18 cellular contexts compared by ENCODE assay signal in genomic region chr5:172942556-172942955, GRCh38. TPM values are rescaled to one million over a fixed set of nuclear protein-coding genes. Genes with fewer than 3 reads are reported as not detected.
A peak's percentile ranks its signal among the peaks of the same experiment; 100 is the strongest.
DNase-seq lines count a peak whose midpoint lies in the region; ATAC-seq, FAIRE-seq and TF ChIP-seq lines count a peak whose summit lies in the region.
"Had no signal": no experiment of that assay in that cellular context is flagged by ENCODE, and none has a peak within 500 bp of the region (broad histone marks: within the 10 kb centered on the region; RNA-seq: fewer than 3 reads in every experiment).

No MANE protein-coding gene starts in this region.

- no peak for FAIRE-seq in A549 (lab: Jason Lieb, UNC)

- H2AFZ ChIP-seq in neural progenitor cell (replicated peaks) = no peak overlapping the region
- H2AFZ ChIP-seq: parathyroid adenoma had no signal

- TF ChIP-seq POLR2A in A549 (IDR thresholded peaks at IDR 0.05; ENCODE audit: low read length) = no peak

- no peak for ATAC-seq in A549
- ATAC-seq: CD8-positive, alpha-beta T cell; lower lobe of right lung had no signal

- H3K4me3 ChIP-seq in A549 (no peak overlapping the region), HUES48 (ENCODE audit: low read depth, low read length) (no peak overlapping the region), endodermal cell (ENCODE audit: low read length) (no peak overlapping the region), neural progenitor cell (no peak overlapping the region)
- H3K4me3 ChIP-seq: lower lobe of right lung had no signal

- H3K27ac Mint-ChIP-seq in endodermal cell = peak overlapping the region; percentile 74
- H3K27ac Mint-ChIP-seq in neural progenitor cell = peak overlapping the region; percentile 62
- H3K27ac Mint-ChIP-seq: CD8-positive, alpha-beta T cell had no signal

- POLR2A ChIA-PET in A549 (lab: Yijun Ruan, JAX) = no interaction called here

- no peak overlapping the region for H3K4me2 ChIP-seq in A549
- no peak overlapping the region for H3K4me2 ChIP-seq in neural progenitor cell

- CTCF ChIA-PET in A549 (lab: Yijun Ruan, JAX) = interaction anchor here (1.2 to 25.8 kb wide), 5 partner anchors 11 to 233 kb away, joined by 3 to 480 read pairs (median 10); no protein-coding TSS in a partner anchor

- H3K36me3 Mint-ChIP-seq in endodermal cell (ENCODE audit: low read depth) (peaks cover 46% of the 10 kb centered on the region), neural progenitor cell (peaks cover 17% of the 10 kb centered on the region)

- no peaks in the 10 kb centered on the region for H4K20me1 ChIP-seq in neural progenitor cell (ENCODE audit: low read depth)

- H3K27me3 Mint-ChIP-seq in endodermal cell (ENCODE audit: insufficient read depth) (no peaks in the 10 kb centered on the region), neural progenitor cell (ENCODE audit: insufficient read depth, low read depth) (no peaks in the 10 kb centered on the region)
- H3K27me3 Mint-ChIP-seq: naive B cell had no signal

- WGBS in A549 (ENCODE audit: missing lambda C conversion rate) = 87% methylated on average over 11 of the region's 11 CpGs
- 86 to 90% methylated on average over 9 to 11 of the region's 11 CpGs for WGBS in endodermal cell (ENCODE audit: insufficient coverage in 1 of 2, insufficient read length in 1 of 2), 2 experiments

- no peak for TF ChIP-seq RAD21 in A549 (conservative IDR thresholded peaks at IDR 0.05 in 1 of 2, IDR thresholded peaks at IDR 0.05 in 1 of 2)

- peaks cover 1% of the 10 kb centered on the region for H3K9me3 Mint-ChIP-seq in endodermal cell
- no peaks in the 10 kb centered on the region for H3K9me3 Mint-ChIP-seq in neural progenitor cell
- H3K9me3 Mint-ChIP-seq: CD8-positive, alpha-beta T cell; naive B cell had no signal

- TF ChIP-seq CTCF in A549 (IDR thresholded peaks at IDR 0.05) (no peak), endodermal cell (conservative IDR thresholded peaks at IDR 0.05) (no peak), neural progenitor cell (IDR thresholded peaks at IDR 0.05) (no peak)

- H3K9me3 ChIP-seq in A549 = no peaks in the 10 kb centered on the region
- no peaks in the 10 kb centered on the region for H3K9me3 ChIP-seq in HUES48 (ENCODE audit: control insufficient read depth, insufficient read depth, low read length)
- no peaks in the 10 kb centered on the region for H3K9me3 ChIP-seq in endodermal cell (ENCODE audit: control insufficient read depth, low read length)
- H3K9me3 ChIP-seq in neural progenitor cell (ENCODE audit: low read depth) = no peaks in the 10 kb centered on the region
- H3K9me3 ChIP-seq: lower lobe of right lung had no signal

- H3K79me2 ChIP-seq in neural progenitor cell (ENCODE audit: low read depth) = no peaks in the 10 kb centered on the region
- H3K79me2 ChIP-seq: parathyroid adenoma had no signal

- H3K9ac ChIP-seq in HUES48 (ENCODE audit: low read depth, low read length) (no peak overlapping the region), endodermal cell (ENCODE audit: extremely low read depth, low read length, poor library complexity, severe bottlenecking) (no peak overlapping the region), neural progenitor cell (no peak overlapping the region)
- H3K9ac ChIP-seq: parathyroid adenoma had no signal

- H3K27ac ChIP-seq in A549 = peak overlapping the region; percentile 16 to 70; a peak in 4 of 6 replicates
- H3K27ac ChIP-seq in HUES48 (ENCODE audit: low read depth, low read length) = peak overlapping the region; percentile 55
- H3K27ac ChIP-seq in endodermal cell (ENCODE audit: low read depth, low read length) = no peak overlapping the region
- no peak overlapping the region for H3K27ac ChIP-seq in neural progenitor cell
- H3K27ac ChIP-seq: lower lobe of right lung, parathyroid adenoma had no signal

- H3K36me3 ChIP-seq in HUES48 (ENCODE audit: control insufficient read depth, insufficient read depth, low read length) (peaks cover 25% of the 10 kb centered on the region), endodermal cell (ENCODE audit: control insufficient read depth, insufficient read depth, low read length) (peaks cover 23% of the 10 kb centered on the region), neural progenitor cell (no peaks in the 10 kb centered on the region)

- H3F3A ChIP-seq in neural progenitor cell (ENCODE audit: low read depth) = no peaks in the 10 kb centered on the region

- peaks cover 19% of the 10 kb centered on the region for H3K4me1 ChIP-seq in A549
- H3K4me1 ChIP-seq in HUES48 (ENCODE audit: control insufficient read depth, insufficient read depth, low read length) = peaks cover 18% of the 10 kb centered on the region
- peaks cover 12% of the 10 kb centered on the region for H3K4me1 ChIP-seq in endodermal cell (ENCODE audit: control insufficient read depth, insufficient read depth, low read length)
- no peaks in the 10 kb centered on the region for H3K4me1 ChIP-seq in neural progenitor cell
- H3K4me1 ChIP-seq: parathyroid adenoma had no signal

- DNase-seq in A549 (ENCODE audit: low read depth in 1 of 2, low spot score in 1 of 2) (no peak), endodermal cell (no peak), neural progenitor cell (ENCODE audit: low spot score) (no peak), iPS-NIHi11 (ENCODE audit: low spot score) (no peak)
- DNase-seq in stimulated activated CD4-positive, alpha-beta T cell treated with anti-CD3 and anti-CD28 coated beads, Interleukin-12 subunit alpha, Interleukin-12 subunit beta, amount 100 ng/mL, for 4 hours = no peak
- DNase-seq in activated CD4-positive, alpha-beta T cell treated with anti-CD3 and anti-CD28 coated beads for 4 hours = no peak
- DNase-seq in activated CD8-positive, alpha-beta memory T cell treated with anti-CD3 and anti-CD28 coated beads, Interleukin-2, amount 50 U/mL, for 48 hours = no peak
- DNase-seq: activated CD4-positive, alpha-beta T cell treated with anti-CD3 and anti-CD28 coated beads, Interleukin-2, amount 50 U/mL, for 4 hours; activated gamma-delta T cell treated with Interleukin-2 at 50 U/mL for 16 hours; CD8-positive, alpha-beta T cell; DMS79; effector CD8-positive, alpha-beta T cell; lower lobe of right lung; naive B cell; NCI-H524 treated with DMSO at 0.1 percent for 48 hours; stimulated activated CD4-positive, alpha-beta T cell treated with anti-CD3 and anti-CD28 coated beads, Interleukin-4, amount 100 ng/mL, for 1 hour had no signal

- H3K4me3 Mint-ChIP-seq in endodermal cell (peak overlapping the region; percentile 25), neural progenitor cell (peak overlapping the region; percentile 31)
- H3K4me3 Mint-ChIP-seq: CD8-positive, alpha-beta T cell had no signal

- TF ChIP-seq EP300 in A549 (IDR thresholded peaks at IDR 0.05) = no peak

- H3K27me3 ChIP-seq in HUES48 (ENCODE audit: control insufficient read depth, insufficient read depth, low read length) = no peaks in the 10 kb centered on the region
- no peaks in the 10 kb centered on the region for H3K27me3 ChIP-seq in endodermal cell (ENCODE audit: control insufficient read depth, insufficient read depth, low read length, poor library complexity, severe bottlenecking)
- no peaks in the 10 kb centered on the region for H3K27me3 ChIP-seq in neural progenitor cell

- H3K4me1 Mint-ChIP-seq in endodermal cell (peaks cover 46% of the 10 kb centered on the region), neural progenitor cell (peaks cover 17% of the 10 kb centered on the region)

TF ChIP-seq in A549, 52 proteins besides CTCF, POLR2A, EP300 and RAD21 (continues in another document):
- no peak for TF ChIP-seq TFCP2L1 (CRISPR knock-in tag; IDR thresholded peaks at IDR 0.05)
- TF ChIP-seq MAFK (IDR thresholded peaks at IDR 0.05; ENCODE audit: partially characterized antibody) = no peak
- TF ChIP-seq RARB (CRISPR knock-in tag; IDR thresholded peaks at IDR 0.05) = no peak
- no peak for TF ChIP-seq MAX (IDR thresholded peaks at IDR 0.05)
- no peak for TF ChIP-seq TP53 (CRISPR knock-in tag; IDR thresholded peaks at IDR 0.05)
- no peak for TF ChIP-seq HDAC2 (IDR thresholded peaks at IDR 0.05)
- no peak for TF ChIP-seq POLR2AphosphoS2 (conservative IDR thresholded peaks at IDR 0.05; ENCODE audit: low read length)
- TF ChIP-seq JUNB (IDR thresholded peaks at IDR 0.05) = no peak
- no peak for TF ChIP-seq MYC (IDR thresholded peaks at IDR 0.05; ENCODE audit: borderline replicate concordance, low read length)

RNA-seq across cellular contexts. Expression of gene RPL26L1, which starts 16.7 kb away (rescaled TPM):
- polyA plus RNA-seq in A549 (2011; rRNA removed) (109 and 157 TPM in 2 replicates), A549 (2017; fragmentation: RNase III; extraction: RNeasy Plus Mini Kit Qiagen cat#74134 plus additional on column Dnase treatment) (146 to 160 TPM (median 150 TPM) in 3 replicates)
- 170 and 222 TPM in 2 replicates for polyA plus RNA-seq in A549 (2012; cell fraction: cytosol; rRNA removed)
- polyA plus RNA-seq in A549 (2012; cell fraction: nucleus; rRNA removed) = 83.2 and 128 TPM in 2 replicates
- polyA minus RNA-seq in A549 (2011; rRNA and poly(A)+ RNA removed) = 62.0 and 65.1 TPM in 2 replicates
- total RNA-seq in endodermal cell (10 to 100 TPM; 56.7 to 60.0 TPM), neural progenitor cell (ENCODE audit: low replicate concordance) (55.7 and 99.3 TPM in 2 replicates)
- polyA plus RNA-seq in endodermal cell (2013, experiment 1 of 2) = 72.4 TPM
- polyA plus RNA-seq in endodermal cell (2013, experiment 2 of 2) = 76.0 TPM

RNA-seq across cellular contexts. Expression of gene ATP6V0E1, which starts 41.0 kb away (rescaled TPM):
- polyA plus RNA-seq in A549 (2011; rRNA removed) (297 and 389 TPM in 2 replicates), A549 (2017; fragmentation: RNase III; extraction: RNeasy Plus Mini Kit Qiagen cat#74134 plus additional on column Dnase treatment) (323 to 344 TPM (median 328 TPM) in 3 replicates)
- polyA plus RNA-seq in A549 (2012; cell fraction: cytosol; rRNA removed) = 250 and 288 TPM in 2 replicates
- 64.3 and 84.3 TPM in 2 replicates for polyA plus RNA-seq in A549 (2012; cell fraction: nucleus; rRNA removed)
- polyA minus RNA-seq in A549 (2011; rRNA and poly(A)+ RNA removed) = 107 and 112 TPM in 2 replicates
- total RNA-seq in endodermal cell (100 to 1,000 TPM; 119 to 128 TPM), neural progenitor cell (ENCODE audit: low replicate concordance) (43.7 and 72.4 TPM in 2 replicates)
- polyA plus RNA-seq in endodermal cell (2013, experiment 1 of 2) = 93.0 TPM
- 84.4 TPM for polyA plus RNA-seq in endodermal cell (2013, experiment 2 of 2)

Comparison
In these comparisons a context has a peak if more than half of its experiments do, and no peak if none do; other contexts are left out.
1. H3K27ac ChIP-seq: peak in A549 (2 of 2) and HUES48 (single experiment); none in endodermal cell (single experiment) and neural progenitor cell (single experiment).